22 cellular contexts compared by ENCODE assay signal in the genomic region with DNA sequence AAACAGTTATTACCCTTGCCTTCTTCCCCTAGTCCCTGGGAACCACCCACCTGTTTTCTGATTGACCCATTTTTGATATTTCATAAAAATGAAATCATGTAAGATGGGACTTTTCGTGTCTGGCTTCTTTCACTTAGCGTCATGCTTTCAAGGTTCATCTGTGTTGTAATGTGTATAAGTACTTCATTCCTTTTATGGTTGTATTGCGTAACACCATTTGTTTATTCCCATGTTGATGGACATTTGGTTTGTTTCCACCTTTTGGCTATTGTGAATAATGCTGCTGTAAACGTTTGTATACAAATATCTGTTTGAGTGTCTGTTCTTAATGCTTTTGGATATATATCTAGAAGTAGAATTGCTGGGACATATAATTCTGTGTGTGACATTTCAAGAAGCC.
"Had no signal": no experiment of that assay in that cellular context is flagged by ENCODE, and none has a peak within 500 bp of the region (broad histone marks: within the 10 kb centered on the region; RNA-seq: fewer than 3 reads in every experiment).

No MANE protein-coding gene starts in this region.

- H3K36me3 ChIP-seq: lower lobe of right lung, prostate gland, suprapubic skin, transverse colon, upper lobe of right lung, uterus had no signal

- H3K27ac ChIP-seq: lower lobe of right lung, prostate gland, skin epidermis, suprapubic skin, transverse colon, upper lobe of right lung, uterus had no signal

- H3K36me3 Mint-ChIP-seq: immature natural killer cell; naive thymus-derived CD8-positive, alpha-beta T cell had no signal

- DNase-seq: cortex of kidney; effector memory CD8-positive, alpha-beta T cell; hypothalamus; immature natural killer cell; islet precursor cell; kidney glomerular epithelial cell; left ventricle myocardium superior; lower lobe of right lung; naive thymus-derived CD8-positive, alpha-beta T cell; nephron progenitor cell; nucleus accumbens; right cardiac atrium; stimulated activated CD4-positive, alpha-beta T cell treated with anti-CD3 and anti-CD28 coated beads, Interleukin-15, amount 100 ng/mL, for 24 hours; stimulated activated CD4-positive, alpha-beta T cell treated with anti-CD3 and anti-CD28 coated beads, Interleukin-2, amount 100 ng/mL, for 48 hours; stimulated activated naive CD4-positive, alpha-beta T cell; stimulated activated naive CD8-positive, alpha-beta T cell treated with anti-CD3 and anti-CD28 coated beads, Interleukin-15, amount 100 ng/mL, for 72 hours; transverse colon; upper lobe of right lung; uterus had no signal

- H3K9me3 Mint-ChIP-seq: nephron progenitor cell; stimulated activated naive CD8-positive, alpha-beta T cell treated with anti-CD3 and anti-CD28 coated beads, Interleukin-15, amount 100 ng/mL, for 72 hours had no signal

- ATAC-seq: effector memory CD8-positive, alpha-beta T cell; left ventricle myocardium superior; lower lobe of right lung; naive thymus-derived CD8-positive, alpha-beta T cell; right cardiac atrium; stimulated activated naive CD8-positive, alpha-beta T cell treated with anti-CD3 and anti-CD28 coated beads, Interleukin-15, amount 100 ng/mL, for 72 hours; upper lobe of right lung had no signal

- H3K4me1 Mint-ChIP-seq: immature natural killer cell; naive thymus-derived CD8-positive, alpha-beta T cell; nephron progenitor cell; stimulated activated naive CD8-positive, alpha-beta T cell treated with anti-CD3 and anti-CD28 coated beads, Interleukin-15, amount 100 ng/mL, for 72 hours had no signal

- H3K9me3 ChIP-seq: lower lobe of right lung, prostate gland, suprapubic skin, transverse colon, upper lobe of right lung, uterus had no signal

- H3K4me3 Mint-ChIP-seq: effector memory CD8-positive, alpha-beta T cell; immature natural killer cell; naive thymus-derived CD8-positive, alpha-beta T cell; nephron progenitor cell; stimulated activated naive CD8-positive, alpha-beta T cell treated with anti-CD3 and anti-CD28 coated beads, Interleukin-15, amount 100 ng/mL, for 72 hours had no signal

- H3K4me1 ChIP-seq: lower lobe of right lung, prostate gland, suprapubic skin, transverse colon, upper lobe of right lung, uterus had no signal

- H3K4me3 ChIP-seq: lower lobe of right lung, prostate gland, skin epidermis, suprapubic skin, transverse colon, upper lobe of right lung, uterus had no signal

- H3K27ac Mint-ChIP-seq: effector memory CD8-positive, alpha-beta T cell; immature natural killer cell; naive thymus-derived CD8-positive, alpha-beta T cell; nephron progenitor cell; stimulated activated naive CD8-positive, alpha-beta T cell treated with anti-CD3 and anti-CD28 coated beads, Interleukin-15, amount 100 ng/mL, for 72 hours had no signal

- H3K27me3 ChIP-seq: suprapubic skin, transverse colon, upper lobe of right lung, uterus had no signal
